ENCODE assay signal across 18 cellular contexts in the genomic region with DNA sequence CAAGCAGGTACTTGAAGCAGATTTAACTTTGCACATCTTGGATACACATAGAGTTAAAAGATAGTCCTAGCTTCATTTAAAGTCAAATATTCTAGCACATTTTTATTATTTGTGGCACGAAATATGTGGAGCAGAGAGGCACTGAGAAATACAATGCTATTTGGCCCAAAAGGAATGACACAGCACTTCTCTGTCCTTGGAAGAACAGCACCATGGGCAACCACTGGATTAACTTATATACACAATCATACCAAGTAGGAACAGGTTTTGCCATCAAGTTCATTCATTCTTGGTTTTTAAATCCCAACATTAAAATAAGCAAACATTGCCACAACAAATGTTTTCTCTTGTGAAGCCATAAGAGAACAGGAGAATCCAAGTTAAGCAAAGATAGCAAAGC. TPM values are rescaled to one million over a fixed set of nuclear protein-coding genes. Genes with fewer than 3 reads are reported as not detected.
DNase-seq lines count a peak whose midpoint lies in the region; ATAC-seq and TF ChIP-seq lines count a peak whose summit lies in the region.
"Had no signal": no experiment of that assay in that cellular context is flagged by ENCODE, and none has a peak within 500 bp of the region (broad histone marks: within the 10 kb centered on the region; RNA-seq: fewer than 3 reads in every experiment).

No MANE protein-coding gene starts in this region.

- H3K9me3 ChIP-seq in HCT116 (ENCODE audit: control insufficient read depth in 1 of 2, insufficient read depth in 1 of 2, low read depth in 1 of 2, low read length in 2 of 2), result no peaks in the 10 kb centered on the region
- H3K9me3 ChIP-seq in adipocyte (ENCODE audit: control insufficient read depth, low read length), result no peaks in the 10 kb centered on the region
- H3K9me3 ChIP-seq in upper lobe of right lung, result no peaks in the 10 kb centered on the region
- H3K9me3 ChIP-seq in prostate gland, result no peaks in the 10 kb centered on the region

- no peak overlapping the region for H3K27ac ChIP-seq in HCT116 (ENCODE audit: low read depth, low read length)
- no peak overlapping the region for H3K27ac ChIP-seq in upper lobe of right lung
- H3K27ac ChIP-seq in prostate gland, result no peak overlapping the region

- 38% methylated on average over 1 of the region's 1 CpG for WGBS in prostate gland

- intact Hi-C loops in HCT116 (cut with micrococcal nuclease), result no loop called here
- intact Hi-C loops in upper lobe of right lung (cut with DNase I), result no loop called here
- intact Hi-C loops in prostate gland (cut with DNase I), result no loop called here

- CTCF ChIA-PET in HCT116 (lab: Charles Lee), result no interaction called here

- H3K27me3 ChIP-seq in HCT116 (ENCODE audit: insufficient read depth, low read length) (no peaks in the 10 kb centered on the region), adipocyte (replicated peaks; ENCODE audit: control insufficient read depth, insufficient read depth, low read length) (no peaks in the 10 kb centered on the region), upper lobe of right lung (no peaks in the 10 kb centered on the region), prostate gland (replicated peaks; ENCODE audit: insufficient read depth) (no peaks in the 10 kb centered on the region)

- H3K4me1 ChIP-seq in HCT116 (ENCODE audit: control insufficient read depth in 1 of 2, insufficient read depth in 2 of 2, low read length in 2 of 2), result peaks cover 10 to 17% of the 10 kb centered on the region in 2 experiments
- peaks cover 14% of the 10 kb centered on the region for H3K4me1 ChIP-seq in adipocyte (ENCODE audit: control insufficient read depth, insufficient read depth, low read length)
- H3K4me1 ChIP-seq in upper lobe of right lung, result no peaks in the 10 kb centered on the region
- H3K4me1 ChIP-seq in prostate gland (replicated peaks), result no peaks in the 10 kb centered on the region

- RAD21 ChIA-PET in HCT116 (lab: Charles Lee; ENCODE audit: low non-redundant PET in 1 of 2, low total read pairs in 2 of 2, uncharacterized antibody in 2 of 2, unreplicated experiment in 2 of 2), result no interaction called here

- TF ChIP-seq CTCF in HCT116 (IDR thresholded peaks at IDR 0.05 in 2 of 3, conservative IDR thresholded peaks at IDR 0.05 in 1 of 3; ENCODE audit: borderline replicate concordance in 1 of 3, insufficient read depth in 1 of 3, low read depth in 2 of 3, low read length in 2 of 3) (no peak), upper lobe of right lung (IDR thresholded peaks at IDR 0.05) (no peak), prostate gland (IDR thresholded peaks at IDR 0.05) (no peak)

- no peaks in the 10 kb centered on the region for H3K79me2 ChIP-seq in HCT116 (ENCODE audit: insufficient read depth, low read length)

- no peak for DNase-seq in HCT116 (ENCODE audit: low read depth, low spot score)
- peak; percentile 46 for DNase-seq in adipocyte (ENCODE audit: low read depth)
- DNase-seq in fibroblast of peridontal ligament (ENCODE audit: extremely low read depth), result peak; percentile 39
- no peak for DNase-seq in upper lobe of right lung
- no peak for DNase-seq in prostate gland (ENCODE audit: low spot score)
- DNase-seq in erythroblast (lab: John Stamatoyannopoulos, UW), result no peak
- DNase-seq: DND-41, KBM-7, NCI-H1105 treated with DMSO at 0.1 percent for 48 hours, NCI-H1694, NCI-H2081 treated with DMSO at 0.1 percent for 48 hours, NCI-H446 treated with DMSO at 0.1 percent for 48 hours, NCI-H69, Right ventricle myocardium superior had no signal

- H3K9ac ChIP-seq in HCT116 (ENCODE audit: low read length), result no peak overlapping the region
- H3K9ac ChIP-seq in adipocyte (ENCODE audit: low read length), result no peak overlapping the region

- H3K36me3 ChIP-seq in HCT116 (ENCODE audit: control insufficient read depth in 1 of 2, insufficient read depth in 2 of 2, low read length in 2 of 2), result no peaks in the 10 kb centered on the region; a peak in 1 of 4 replicates
- H3K36me3 ChIP-seq in adipocyte (ENCODE audit: control insufficient read depth, insufficient read depth, low read length, severe bottlenecking), result no peaks in the 10 kb centered on the region
- H3K36me3 ChIP-seq in upper lobe of right lung, result no peaks in the 10 kb centered on the region
- no peaks in the 10 kb centered on the region for H3K36me3 ChIP-seq in prostate gland

- no peaks in the 10 kb centered on the region for H3K9me2 ChIP-seq in HCT116 (ENCODE audit: insufficient read depth)

- POLR2A ChIA-PET in HCT116 (lab: Charles Lee), result no interaction called here

- H2AFZ ChIP-seq in HCT116 (ENCODE audit: low read depth, low read length, poor library complexity, severe bottlenecking), result peak overlapping the region; percentile 50

- no peak for TF ChIP-seq RAD21 in HCT116 (IDR thresholded peaks at IDR 0.05; ENCODE audit: low read depth)

- no peak for TF ChIP-seq POLR2A in HCT116 (IDR thresholded peaks at IDR 0.05; ENCODE audit: borderline replicate concordance, extremely low read depth, insufficient read depth, insufficient read length)
- no peak for TF ChIP-seq POLR2A in prostate gland (IDR thresholded peaks at IDR 0.05)
- no peak for TF ChIP-seq POLR2A in erythroblast (IDR thresholded peaks at IDR 0.05; ENCODE audit: low read length)

- H3K4me2 ChIP-seq in HCT116 (ENCODE audit: low read length), result no peak overlapping the region

- H3K4me3 ChIP-seq in HCT116 (replicated peaks in 1 of 2; ENCODE audit: low read depth in 1 of 2, low read length in 2 of 2) (no peak overlapping the region), adipocyte (ENCODE audit: low read length) (no peak overlapping the region), upper lobe of right lung (no peak overlapping the region), prostate gland (no peak overlapping the region)

- no TSS peak for BruUV-seq in HCT116 (replicated peaks; lab: Mats Ljungman, UMichigan)

- ATAC-seq in HCT116 (no peak), upper lobe of right lung (no peak), HG02798 (IDR thresholded peaks at IDR 0.05; ENCODE audit: poor library complexity, unreplicated experiment) (no peak)

- H4K20me1 ChIP-seq in HCT116 (ENCODE audit: insufficient read depth), result no peaks in the 10 kb centered on the region

TF ChIP-seq in HCT116, 20 proteins besides CTCF, POLR2A, EP300 and RAD21:
- TF ChIP-seq EZH2 (IDR thresholded peaks at IDR 0.05) (no peak), SRF (IDR thresholded peaks at IDR 0.05; ENCODE audit: low read depth) (no peak), POLR2AphosphoS5 (IDR thresholded peaks at IDR 0.05; ENCODE audit: low read depth, low read length) (no peak), SP1 (IDR thresholded peaks at IDR 0.05; ENCODE audit: low read depth) (no peak), JUND (IDR thresholded peaks at IDR 0.05) (no peak), ELF1 (IDR thresholded peaks at IDR 0.05; ENCODE audit: borderline replicate concordance, low read depth) (no peak), YY1 (IDR thresholded peaks at IDR 0.05; ENCODE audit: extremely low read depth, insufficient replicate concordance, low read depth, low read length) (no peak), TCF7L2 (IDR thresholded peaks at IDR 0.05; ENCODE audit: borderline replicate concordance, extremely low read depth, insufficient read depth, insufficient read length) (no peak), CBX3 (IDR thresholded peaks at IDR 0.05; ENCODE audit: low read depth) (no peak)

RNA-seq across cellular contexts. Expression of a gene that starts 0.9 kb away (rescaled TPM):
- total RNA-seq in HCT116 (2021; ENCODE audit: unreplicated experiment) (not detected), upper lobe of right lung (0.61 TPM), prostate gland (1 to 10 TPM in 1 of 2 donors, under 1 TPM in 1; 0.09 to 2.1 TPM)
- polyA plus RNA-seq in HCT116 (2012), result not detected in 2 replicates
- total RNA-seq: G401 had no signal
- polyA plus RNA-seq: CD14-positive monocyte had no signal

RNA-seq across cellular contexts. Expression of a gene that starts 35.6 kb away (rescaled TPM):
- total RNA-seq in HCT116 (2021; ENCODE audit: unreplicated experiment) (not detected), upper lobe of right lung (not detected), prostate gland (not detected)
- not detected in 2 replicates for polyA plus RNA-seq in HCT116 (2012)
- total RNA-seq: G401, Right ventricle myocardium superior had no signal
- polyA plus RNA-seq: AG04450, CD14-positive monocyte had no signal

RNA-seq across cellular contexts. Expression of a gene that starts 38.7 kb away (rescaled TPM):
- total RNA-seq in HCT116 (2021; ENCODE audit: unreplicated experiment) (0.79 TPM), upper lobe of right lung (99.1 TPM), prostate gland (1 to 10 TPM in 1 of 2 donors, under 1 TPM in 1; 0.62 to 2.0 TPM)
- polyA plus RNA-seq in HCT116 (2012), result 0.32 TPM in 1 of 2 replicates, not detected in the other
- total RNA-seq: G401 had no signal

Comparison
In these comparisons a context has a peak if more than half of its experiments do, and no peak if none do; other contexts are left out.
1. DNase-seq: peak in adipocyte (single experiment) and fibroblast of peridontal ligament (single experiment); none in HCT116 (single experiment), upper lobe of right lung (single experiment), prostate gland (single experiment) and erythroblast (0 of 2).
2. RNA of a gene that starts 38.7 kb away (total RNA-seq): 99.1 TPM in upper lobe of right lung (single experiment); 0.62 to 2.0 TPM in prostate gland and 0.79 TPM in HCT116 (single experiment); every median in the first group is over 10 times any median in the second.